1 cellular context compared by ENCODE assay signal in genomic region chr3:30596161-30596560, GRCh38.
TF ChIP-seq lines count a peak whose summit lies in the region.

No MANE protein-coding gene starts in this region.

TF ChIP-seq in IMR-90, 13 proteins besides CTCF, POLR2A, EP300 and RAD21:
- TF ChIP-seq MAFK (IDR thresholded peaks at IDR 0.05; ENCODE audit: low read depth, low read length): no peak
- TF ChIP-seq MXI1 (IDR thresholded peaks at IDR 0.05; ENCODE audit: borderline replicate concordance, low read depth, low read length): no peak
- no peak for TF ChIP-seq USF2 (IDR thresholded peaks at IDR 0.05; ENCODE audit: low read depth, low read length)
- no peak for TF ChIP-seq MAZ (IDR thresholded peaks at IDR 0.05; ENCODE audit: borderline replicate concordance, low read depth, low read length)
- TF ChIP-seq FOS (IDR thresholded peaks at IDR 0.05; ENCODE audit: low read depth, low read length): no peak
